ENCODE assay signal across 27 cellular contexts in the genomic region with DNA sequence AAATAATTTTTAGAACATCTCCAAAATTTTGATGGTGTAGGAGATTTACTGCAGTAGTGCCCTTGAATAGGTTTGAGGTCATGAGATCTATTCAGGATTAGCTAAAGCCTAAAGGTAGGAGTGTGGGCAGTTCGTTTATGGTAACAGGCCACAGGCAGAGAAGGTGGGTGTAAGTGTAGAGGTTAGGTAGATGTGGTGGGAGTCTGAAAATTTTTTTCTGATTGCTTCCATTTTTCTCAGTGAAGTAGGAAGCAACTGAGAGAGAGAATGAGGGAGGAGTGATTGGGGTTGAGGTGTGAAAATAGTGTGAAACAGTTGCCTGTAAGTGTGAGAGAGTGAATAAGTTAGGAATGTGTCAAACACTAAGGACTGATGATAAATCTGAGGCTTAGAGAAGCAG. TPM values are rescaled to one million over a fixed set of nuclear protein-coding genes. Genes with fewer than 3 reads are reported as not detected.
DNase-seq lines count a peak whose midpoint lies in the region; ATAC-seq and TF ChIP-seq lines count a peak whose summit lies in the region.
"Had no signal": no experiment of that assay in that cellular context is flagged by ENCODE, and none has a peak within 500 bp of the region (broad histone marks: within the 10 kb centered on the region; RNA-seq: fewer than 3 reads in every experiment).

No MANE protein-coding gene starts in this region.

- peak overlapping the region; percentile 64 for H3K27ac ChIP-seq in OCI-LY1 (ENCODE audit: low read depth, low read length, poor library complexity, severe bottlenecking)
- H3K27ac ChIP-seq: heart right ventricle, neutrophil, right atrium auricular region, thyroid gland, vagina had no signal

- H3K4me1 Mint-ChIP-seq in activated naive CD4-positive, alpha-beta T cell treated with anti-CD3 and anti-CD28 coated beads, Interleukin-2, amount 10 ng/mL, durations not matched to agents 7 days and 5 days = peaks cover 26% of the 10 kb centered on the region
- H3K4me1 Mint-ChIP-seq in activated naive CD8-positive, alpha-beta T cell treated with anti-CD3 and anti-CD28 coated beads, Interleukin-2, amount 10 ng/mL, durations not matched to agents 7 days and 5 days = peaks cover 13% of the 10 kb centered on the region
- H3K4me1 Mint-ChIP-seq in stimulated activated memory B cell treated with anti-CD40 and anti-IgM and Interleukin-4, amounts not matched to agents 10 μg/mL and 1 μg/mL and 100 μg/mL, for 72 hours = peaks cover 38% of the 10 kb centered on the region

- POLR2A ChIA-PET in activated naive CD8-positive, alpha-beta T cell treated with anti-CD3 and anti-CD28 coated beads, Interleukin-2, amount 10 ng/mL, durations not matched to agents 7 days and 5 days (lab: Charles Lee) = interaction anchor here (0.6 to 5.8 kb wide), 2 partner anchors 12 to 1200 kb away, joined by 3 to 80 read pairs; a partner anchor contains a TSS

- H3K4me3 Mint-ChIP-seq in activated naive CD4-positive, alpha-beta T cell treated with anti-CD3 and anti-CD28 coated beads, Interleukin-2, amount 10 ng/mL, durations not matched to agents 7 days and 5 days = peak overlapping the region; percentile 7
- H3K4me3 Mint-ChIP-seq in activated naive CD8-positive, alpha-beta T cell treated with anti-CD3 and anti-CD28 coated beads, Interleukin-2, amount 10 ng/mL, durations not matched to agents 7 days and 5 days = peak overlapping the region; percentile 24
- H3K4me3 Mint-ChIP-seq in stimulated activated memory B cell treated with anti-CD40 and anti-IgM and Interleukin-4, amounts not matched to agents 10 μg/mL and 1 μg/mL and 100 μg/mL, for 72 hours = no peak overlapping the region
- H3K4me3 Mint-ChIP-seq: activated CD4-positive, alpha-beta memory T cell treated with anti-CD3 and anti-CD28 coated beads, Interleukin-2, amount 10 ng/mL, durations not matched to agents 7 days and 5 days; WTC11 had no signal

- H3K9ac ChIP-seq in OCI-LY1 (ENCODE audit: low read length) = no peak overlapping the region

- no peaks in the 10 kb centered on the region for H4K20me1 ChIP-seq in OCI-LY1 (ENCODE audit: insufficient read depth, low read length)

- H3K9me3 Mint-ChIP-seq in activated naive CD4-positive, alpha-beta T cell treated with anti-CD3 and anti-CD28 coated beads, Interleukin-2, amount 10 ng/mL, durations not matched to agents 7 days and 5 days = no peaks in the 10 kb centered on the region
- no peaks in the 10 kb centered on the region for H3K9me3 Mint-ChIP-seq in activated naive CD8-positive, alpha-beta T cell treated with anti-CD3 and anti-CD28 coated beads, Interleukin-2, amount 10 ng/mL, durations not matched to agents 7 days and 5 days
- H3K9me3 Mint-ChIP-seq in stimulated activated memory B cell treated with anti-CD40 and anti-IgM and Interleukin-4, amounts not matched to agents 10 μg/mL and 1 μg/mL and 100 μg/mL, for 72 hours = no peaks in the 10 kb centered on the region
- H3K9me3 Mint-ChIP-seq: activated CD4-positive, alpha-beta memory T cell treated with anti-CD3 and anti-CD28 coated beads, Interleukin-2, amount 10 ng/mL, durations not matched to agents 7 days and 5 days had no signal

- ATAC-seq in activated naive CD8-positive, alpha-beta T cell treated with anti-CD3 and anti-CD28 coated beads, Interleukin-2, amount 10 ng/mL, durations not matched to agents 7 days and 5 days (ENCODE audit: low read depth) = no peak
- ATAC-seq in stimulated activated memory B cell treated with anti-CD40 and anti-IgM and Interleukin-4, amounts not matched to agents 10 μg/mL and 1 μg/mL and 100 μg/mL, for 72 hours = no peak
- ATAC-seq: HCT116, heart right ventricle, WTC11 had no signal

- DNase-seq in activated naive CD4-positive, alpha-beta T cell treated with anti-CD3 and anti-CD28 coated beads, Interleukin-2, amount 10 ng/mL, durations not matched to agents 7 days and 5 days = no peak
- no peak for DNase-seq in activated naive CD4-positive, alpha-beta T cell treated with Interleukin-2 at 50 U/mL for 16 hours
- no peak for DNase-seq in activated naive CD8-positive, alpha-beta T cell treated with anti-CD3 and anti-CD28 coated beads, Interleukin-2, amount 10 ng/mL, durations not matched to agents 7 days and 5 days
- DNase-seq in EL (no peak), cerebellum (ENCODE audit: low spot score) (no peak)
- DNase-seq: activated CD4-positive, alpha-beta memory T cell treated with anti-CD3 and anti-CD28 coated beads, Interleukin-2, amount 10 ng/mL, durations not matched to agents 7 days and 5 days; activated gamma-delta T cell treated with Interleukin-2 at 50 U/mL for 16 hours; anterior cingulate cortex; DMS53; foreskin melanocyte; GDM1; heart right ventricle; MV-4-11; NCI-H1436 treated with DMSO at 0.1 percent for 48 hours; NCI-H748 treated with DMSO at 0.1 percent for 48 hours; SIG-M5; small intestine; thyroid gland had no signal

- no peaks in the 10 kb centered on the region for H3K27me3 ChIP-seq in OCI-LY1 (ENCODE audit: insufficient read depth, low read length)
- H3K27me3 ChIP-seq: heart right ventricle, neutrophil, right atrium auricular region, thyroid gland, vagina had no signal

- no peak overlapping the region for H3K4me3 ChIP-seq in OCI-LY1 (ENCODE audit: low read depth, low read length, poor library complexity, severe bottlenecking)
- H3K4me3 ChIP-seq: heart right ventricle, right atrium auricular region, thyroid gland, vagina had no signal

- H3K36me3 ChIP-seq in OCI-LY1 (ENCODE audit: insufficient read depth, low read length) = peaks cover 26% of the 10 kb centered on the region
- H3K36me3 ChIP-seq: neutrophil had no signal

- CTCF ChIA-PET in activated naive CD4-positive, alpha-beta T cell treated with anti-CD3 and anti-CD28 coated beads, Interleukin-2, amount 10 ng/mL, durations not matched to agents 7 days and 5 days (lab: Charles Lee) = interaction anchor here (1.0 kb wide), 1 partner anchor 12 kb away, joined by 3 read pairs; no protein-coding TSS in a partner anchor

- no peak overlapping the region for H2AFZ ChIP-seq in OCI-LY1 (ENCODE audit: low read length)

- peak overlapping the region; percentile 2 for H3K27ac Mint-ChIP-seq in activated naive CD4-positive, alpha-beta T cell treated with anti-CD3 and anti-CD28 coated beads, Interleukin-2, amount 10 ng/mL, durations not matched to agents 7 days and 5 days
- H3K27ac Mint-ChIP-seq in activated naive CD8-positive, alpha-beta T cell treated with anti-CD3 and anti-CD28 coated beads, Interleukin-2, amount 10 ng/mL, durations not matched to agents 7 days and 5 days = peak overlapping the region; percentile 37
- no peak overlapping the region for H3K27ac Mint-ChIP-seq in stimulated activated memory B cell treated with anti-CD40 and anti-IgM and Interleukin-4, amounts not matched to agents 10 μg/mL and 1 μg/mL and 100 μg/mL, for 72 hours
- H3K27ac Mint-ChIP-seq: activated CD4-positive, alpha-beta memory T cell treated with anti-CD3 and anti-CD28 coated beads, Interleukin-2, amount 10 ng/mL, durations not matched to agents 7 days and 5 days; WTC11 had no signal

- H3K36me3 Mint-ChIP-seq in activated naive CD4-positive, alpha-beta T cell treated with anti-CD3 and anti-CD28 coated beads, Interleukin-2, amount 10 ng/mL, durations not matched to agents 7 days and 5 days = peaks cover 3% of the 10 kb centered on the region
- peaks cover 2% of the 10 kb centered on the region for H3K36me3 Mint-ChIP-seq in activated naive CD8-positive, alpha-beta T cell treated with anti-CD3 and anti-CD28 coated beads, Interleukin-2, amount 10 ng/mL, durations not matched to agents 7 days and 5 days
- peaks cover 18% of the 10 kb centered on the region for H3K36me3 Mint-ChIP-seq in stimulated activated memory B cell treated with anti-CD40 and anti-IgM and Interleukin-4, amounts not matched to agents 10 μg/mL and 1 μg/mL and 100 μg/mL, for 72 hours
- H3K36me3 Mint-ChIP-seq: WTC11 had no signal

- no peaks in the 10 kb centered on the region for H3K9me3 ChIP-seq in OCI-LY1 (ENCODE audit: low read length)
- H3K9me3 ChIP-seq: heart right ventricle, neutrophil, right atrium auricular region, thyroid gland, vagina had no signal

- no peak for TF ChIP-seq CTCF in OCI-LY1 (IDR thresholded peaks at IDR 0.05; ENCODE audit: low read length)

- no peaks in the 10 kb centered on the region for H3K9me2 ChIP-seq in OCI-LY1 (ENCODE audit: low read depth, low read length)

- H3F3A ChIP-seq in OCI-LY1 (ENCODE audit: insufficient read depth, low read length) = peaks cover 15% of the 10 kb centered on the region

- no peak overlapping the region for H3K4me2 ChIP-seq in OCI-LY1 (ENCODE audit: low read length)

- peaks cover 10% of the 10 kb centered on the region for H3K79me2 ChIP-seq in OCI-LY1 (ENCODE audit: insufficient read depth, low read length)

- H3K27me3 Mint-ChIP-seq in activated naive CD4-positive, alpha-beta T cell treated with anti-CD3 and anti-CD28 coated beads, Interleukin-2, amount 10 ng/mL, durations not matched to agents 7 days and 5 days = peaks cover 9% of the 10 kb centered on the region
- H3K27me3 Mint-ChIP-seq in activated naive CD8-positive, alpha-beta T cell treated with anti-CD3 and anti-CD28 coated beads, Interleukin-2, amount 10 ng/mL, durations not matched to agents 7 days and 5 days = no peaks in the 10 kb centered on the region
- peaks cover 11% of the 10 kb centered on the region for H3K27me3 Mint-ChIP-seq in stimulated activated memory B cell treated with anti-CD40 and anti-IgM and Interleukin-4, amounts not matched to agents 10 μg/mL and 1 μg/mL and 100 μg/mL, for 72 hours

- H3K4me1 ChIP-seq in OCI-LY1 (ENCODE audit: insufficient read depth, low read length, severe bottlenecking) = peaks cover 45% of the 10 kb centered on the region

RNA-seq across cellular contexts. Expression of a gene that starts 2.2 kb away (rescaled TPM):
- total RNA-seq in activated naive CD8-positive, alpha-beta T cell treated with anti-CD3 and anti-CD28 coated beads, Interleukin-2, amount 10 ng/mL, durations not matched to agents 7 days and 5 days = 1 to 10 TPM; 4.6 to 4.9 TPM
- 0.73 TPM for total RNA-seq in cerebellum

RNA-seq across cellular contexts. Expression of a gene that starts 13.1 kb away (rescaled TPM):
- total RNA-seq in activated naive CD8-positive, alpha-beta T cell treated with anti-CD3 and anti-CD28 coated beads, Interleukin-2, amount 10 ng/mL, durations not matched to agents 7 days and 5 days = 100 to 1,000 TPM; 926 to 987 TPM
- total RNA-seq in cerebellum = 71.6 TPM

RNA-seq across cellular contexts. Expression of a gene that starts 21.0 kb away (rescaled TPM):
- total RNA-seq in activated naive CD8-positive, alpha-beta T cell treated with anti-CD3 and anti-CD28 coated beads, Interleukin-2, amount 10 ng/mL, durations not matched to agents 7 days and 5 days = under 1 TPM; 0.14 to 0.17 TPM
- not detected for total RNA-seq in cerebellum
- total RNA-seq: bronchial epithelial cell, liver, vagina, WTC11 had no signal

RNA-seq across cellular contexts. Expression of a gene that starts 21.4 kb away (rescaled TPM):
- 10 to 100 TPM; 17.2 to 18.3 TPM for total RNA-seq in activated naive CD8-positive, alpha-beta T cell treated with anti-CD3 and anti-CD28 coated beads, Interleukin-2, amount 10 ng/mL, durations not matched to agents 7 days and 5 days
- 8.9 TPM for total RNA-seq in cerebellum

RNA-seq across cellular contexts. Expression of a gene that starts 32.8 kb away (rescaled TPM):
- 100 to 1,000 TPM; 217 to 225 TPM for total RNA-seq in activated naive CD8-positive, alpha-beta T cell treated with anti-CD3 and anti-CD28 coated beads, Interleukin-2, amount 10 ng/mL, durations not matched to agents 7 days and 5 days
- 39.8 TPM for total RNA-seq in cerebellum

Comparison
In these comparisons a context has a peak if more than half of its experiments do, and no peak if none do; other contexts are left out.
1. RNA of a gene that starts 13.1 kb away (total RNA-seq): 926 to 987 TPM in activated naive CD8-positive, alpha-beta T cell treated with anti-CD3 and anti-CD28 coated beads, Interleukin-2, amount 10 ng/mL, durations not matched to agents 7 days and 5 days; 71.6 TPM in cerebellum (single experiment); every median in the first group is over 10 times any median in the second.